Comparison of ENCODE assay signal across 1 cellular context in genomic region chr2:85106489-85107180, GRCh38.
TF ChIP-seq lines count a peak whose summit lies in the region.

No MANE protein-coding gene starts in this region.

TF ChIP-seq in Ishikawa, 13 proteins besides CTCF, POLR2A, EP300 and RAD21 (continued from another document):
- TF ChIP-seq, protein P1, sequence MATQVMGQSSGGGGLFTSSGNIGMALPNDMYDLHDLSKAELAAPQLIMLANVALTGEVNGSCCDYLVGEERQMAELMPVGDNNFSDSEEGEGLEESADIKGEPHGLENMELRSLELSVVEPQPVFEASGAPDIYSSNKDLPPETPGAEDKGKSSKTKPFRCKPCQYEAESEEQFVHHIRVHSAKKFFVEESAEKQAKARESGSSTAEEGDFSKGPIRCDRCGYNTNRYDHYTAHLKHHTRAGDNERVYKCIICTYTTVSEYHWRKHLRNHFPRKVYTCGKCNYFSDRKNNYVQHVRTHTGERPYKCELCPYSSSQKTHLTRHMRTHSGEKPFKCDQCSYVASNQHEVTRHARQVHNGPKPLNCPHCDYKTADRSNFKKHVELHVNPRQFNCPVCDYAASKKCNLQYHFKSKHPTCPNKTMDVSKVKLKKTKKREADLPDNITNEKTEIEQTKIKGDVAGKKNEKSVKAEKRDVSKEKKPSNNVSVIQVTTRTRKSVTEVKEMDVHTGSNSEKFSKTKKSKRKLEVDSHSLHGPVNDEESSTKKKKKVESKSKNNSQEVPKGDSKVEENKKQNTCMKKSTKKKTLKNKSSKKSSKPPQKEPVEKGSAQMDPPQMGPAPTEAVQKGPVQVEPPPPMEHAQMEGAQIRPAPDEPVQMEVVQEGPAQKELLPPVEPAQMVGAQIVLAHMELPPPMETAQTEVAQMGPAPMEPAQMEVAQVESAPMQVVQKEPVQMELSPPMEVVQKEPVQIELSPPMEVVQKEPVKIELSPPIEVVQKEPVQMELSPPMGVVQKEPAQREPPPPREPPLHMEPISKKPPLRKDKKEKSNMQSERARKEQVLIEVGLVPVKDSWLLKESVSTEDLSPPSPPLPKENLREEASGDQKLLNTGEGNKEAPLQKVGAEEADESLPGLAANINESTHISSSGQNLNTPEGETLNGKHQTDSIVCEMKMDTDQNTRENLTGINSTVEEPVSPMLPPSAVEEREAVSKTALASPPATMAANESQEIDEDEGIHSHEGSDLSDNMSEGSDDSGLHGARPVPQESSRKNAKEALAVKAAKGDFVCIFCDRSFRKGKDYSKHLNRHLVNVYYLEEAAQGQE (IDR thresholded peaks at IDR 0.05; ENCODE audit: low read depth), result no peak
